Comparison of ENCODE assay signal across 23 cellular contexts in genomic region chr22:44429941-44430587, GRCh38.
"Had no signal": no experiment of that assay in that cellular context is flagged by ENCODE, and none has a peak within 500 bp of the region (broad histone marks: within the 10 kb centered on the region; RNA-seq: fewer than 3 reads in every experiment).

No MANE protein-coding gene starts in this region.

- H3K9me3 Mint-ChIP-seq: activated B cell treated with CpG ODN at 0.5 μM for 24 hours; activated CD4-positive, alpha-beta memory T cell treated with anti-CD3 and anti-CD28 coated beads for 36 hours; activated CD4-positive, alpha-beta T cell treated with anti-CD3 and anti-CD28 coated beads, Interleukin-2, amount 10 ng/mL, durations not matched to agents 7 days and 5 days; activated naive CD8-positive, alpha-beta T cell treated with anti-CD3 and anti-CD28 coated beads, Interleukin-2, amount 10 ng/mL, durations not matched to agents 7 days and 5 days; activated T-cell treated with anti-CD3 and anti-CD28 coated beads, Interleukin-2, amount 50 U/mL, for 4 hours had no signal

- ATAC-seq: activated T-cell treated with anti-CD3 and anti-CD28 coated beads, Interleukin-2, amount 50 U/mL, for 4 hours; T-helper 17 cell had no signal

- H3K36me3 Mint-ChIP-seq: activated CD4-positive, alpha-beta memory T cell treated with anti-CD3 and anti-CD28 coated beads for 36 hours; activated naive CD8-positive, alpha-beta T cell treated with anti-CD3 and anti-CD28 coated beads, Interleukin-2, amount 10 ng/mL, durations not matched to agents 7 days and 5 days had no signal

- H3K27me3 ChIP-seq: adrenal gland, Peyer's patch, SJSA1 had no signal

- H3K9ac ChIP-seq: KMS-11 had no signal

- FAIRE-seq: TTC549 had no signal

- H3K4me3 Mint-ChIP-seq: activated B cell treated with CpG ODN at 0.5 μM for 24 hours; activated CD4-positive, alpha-beta memory T cell treated with anti-CD3 and anti-CD28 coated beads for 36 hours; activated CD4-positive, alpha-beta T cell treated with anti-CD3 and anti-CD28 coated beads, Interleukin-2, amount 10 ng/mL, durations not matched to agents 7 days and 5 days; activated naive CD8-positive, alpha-beta T cell treated with anti-CD3 and anti-CD28 coated beads, Interleukin-2, amount 10 ng/mL, durations not matched to agents 7 days and 5 days; activated T-cell treated with anti-CD3 and anti-CD28 coated beads, Interleukin-2, amount 50 U/mL, for 4 hours; T-helper 17 cell had no signal

- H3K4me3 ChIP-seq: adrenal gland, Peyer's patch, SJSA1 had no signal

- DNase-seq: activated B cell treated with CpG ODN at 0.5 μM for 24 hours; activated CD4-positive, alpha-beta memory T cell treated with anti-CD3 and anti-CD28 coated beads for 36 hours; activated CD4-positive, alpha-beta T cell treated with anti-CD3 and anti-CD28 coated beads, Interleukin-2, amount 10 ng/mL, durations not matched to agents 7 days and 5 days; activated CD8-positive, alpha-beta memory T cell treated with anti-CD3 and anti-CD28 coated beads for 24 hours; activated naive CD4-positive, alpha-beta T cell treated with anti-CD3 and anti-CD28 coated beads, Interleukin-2, amount 50 U/mL, for 16 hours; activated naive CD8-positive, alpha-beta T cell treated with anti-CD3 and anti-CD28 coated beads, Interleukin-2, amount 10 ng/mL, durations not matched to agents 7 days and 5 days; activated T-cell treated with anti-CD3 and anti-CD28 coated beads, Interleukin-2, amount 50 U/mL, for 4 hours; adrenal gland; anterior cingulate cortex; NCI-H1092; NCI-H1417; NCI-H1694; NCI-H2029; NCI-H510A treated with DMSO at 0.1 percent for 48 hours; NCI-H69; Peyer's patch; SHP77; T-helper 17 cell; T-helper 9 cell had no signal

- H3K4me2 ChIP-seq: KMS-11 had no signal

- H3K27ac Mint-ChIP-seq: activated B cell treated with CpG ODN at 0.5 μM for 24 hours; activated CD4-positive, alpha-beta memory T cell treated with anti-CD3 and anti-CD28 coated beads for 36 hours; activated CD4-positive, alpha-beta T cell treated with anti-CD3 and anti-CD28 coated beads, Interleukin-2, amount 10 ng/mL, durations not matched to agents 7 days and 5 days; activated naive CD8-positive, alpha-beta T cell treated with anti-CD3 and anti-CD28 coated beads, Interleukin-2, amount 10 ng/mL, durations not matched to agents 7 days and 5 days; T-helper 17 cell had no signal

- H3K4me1 Mint-ChIP-seq: activated B cell treated with CpG ODN at 0.5 μM for 24 hours; activated CD4-positive, alpha-beta T cell treated with anti-CD3 and anti-CD28 coated beads, Interleukin-2, amount 10 ng/mL, durations not matched to agents 7 days and 5 days; activated naive CD8-positive, alpha-beta T cell treated with anti-CD3 and anti-CD28 coated beads, Interleukin-2, amount 10 ng/mL, durations not matched to agents 7 days and 5 days; T-helper 17 cell had no signal

- H3K27ac ChIP-seq: adrenal gland, KMS-11, Peyer's patch, RWPE1, SJSA1 had no signal

- H3K4me1 ChIP-seq: adrenal gland, Peyer's patch, SJSA1 had no signal

- H3K36me3 ChIP-seq: adrenal gland, Peyer's patch, SJSA1 had no signal

- H3K9me3 ChIP-seq: adrenal gland, Peyer's patch, SJSA1 had no signal
